In the genomic region with DNA sequence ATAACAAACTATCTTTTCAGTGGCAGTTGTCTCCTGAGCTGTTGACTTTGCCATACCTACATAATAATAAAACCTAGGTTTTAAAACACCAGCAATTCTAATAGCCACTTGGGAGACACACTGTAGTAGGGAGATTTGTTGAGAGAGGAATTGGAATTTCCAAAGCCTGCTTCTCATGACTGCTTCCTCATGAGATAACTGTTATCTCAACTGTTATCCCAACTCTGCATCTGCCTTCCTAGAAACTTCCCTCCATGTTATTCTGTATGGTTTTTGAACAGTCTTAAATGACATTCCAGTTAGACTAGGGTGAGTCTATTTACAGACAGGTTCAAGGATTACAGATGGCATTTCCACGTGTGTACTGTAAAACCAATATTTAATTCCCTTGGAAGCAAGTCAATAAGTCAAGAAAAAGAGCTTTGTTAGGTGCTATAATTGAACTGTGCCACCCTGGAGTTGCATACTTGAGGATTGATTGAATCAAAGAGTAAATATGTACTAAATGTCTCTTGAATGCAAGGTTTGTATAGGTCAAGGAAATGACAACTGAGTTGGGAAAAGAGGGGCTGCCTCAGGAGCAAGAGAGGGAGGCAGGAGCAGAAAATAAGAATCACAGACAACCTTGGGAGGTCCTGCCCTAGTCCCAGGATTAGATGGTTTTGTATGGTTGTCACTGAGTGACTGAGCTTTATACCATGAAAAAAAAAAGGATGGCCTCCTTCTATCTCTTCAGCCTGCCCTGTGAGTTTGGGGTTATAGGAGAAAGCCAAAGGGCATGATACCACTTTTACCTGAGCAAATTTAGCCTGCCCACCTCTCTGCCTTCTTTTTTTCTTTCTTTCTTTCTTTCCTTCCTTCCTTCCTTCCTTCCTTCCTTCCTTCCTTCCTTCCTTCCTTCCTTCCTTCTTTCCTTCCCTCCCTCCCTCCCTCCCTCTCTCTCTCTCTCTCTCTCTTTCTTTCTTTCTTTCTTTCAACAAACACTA, we compare ENCODE assay signal across 22 cellular contexts. TPM values are rescaled to one million over a fixed set of nuclear protein-coding genes. Genes with fewer than 3 reads are reported as not detected.
DNase-seq lines count a peak whose midpoint lies in the region; ATAC-seq, FAIRE-seq and TF ChIP-seq lines count a peak whose summit lies in the region.
"Had no signal": no experiment of that assay in that cellular context is flagged by ENCODE, and none has a peak within 500 bp of the region (broad histone marks: within the 10 kb centered on the region; RNA-seq: fewer than 3 reads in every experiment).

No MANE protein-coding gene starts in this region.

- peak overlapping the region; percentile 32 for H3K27ac ChIP-seq in HepG2 (ENCODE audit: extremely low read length, insufficient read depth, low read length)
- no peak overlapping the region for H3K27ac ChIP-seq in right lobe of liver
- H3K27ac ChIP-seq in spleen = no peak overlapping the region
- H3K27ac ChIP-seq: A549 had no signal

- no peaks in the 10 kb centered on the region for H3K27me3 Mint-ChIP-seq in activated B cell treated with CpG ODN at 0.5 μM for 24 hours

- H3K79me2 ChIP-seq in HepG2 (ENCODE audit: insufficient read depth, low read length) = no peaks in the 10 kb centered on the region

- H3K4me2 ChIP-seq in HepG2 (ENCODE audit: low read depth, low read length) = no peak overlapping the region
- H3K4me2 ChIP-seq: A549 had no signal

- H3K9me3 ChIP-seq in HepG2 (ENCODE audit: low read length) = no peaks in the 10 kb centered on the region
- H3K9me3 ChIP-seq in right lobe of liver = no peaks in the 10 kb centered on the region
- H3K9me3 ChIP-seq in spleen = no peaks in the 10 kb centered on the region
- H3K9me3 ChIP-seq: MG63 had no signal

- TF ChIP-seq EP300 in HepG2 (IDR thresholded peaks at IDR 0.05; ENCODE audit: low read depth in 2 of 2, low read length in 2 of 2) = peak in 1 of 2 experiments; percentile 89; a peak in 2 of 4 replicates
- peak; percentile 82 for TF ChIP-seq EP300 in HepG2 (CRISPR knock-in tag; IDR thresholded peaks at IDR 0.05; ENCODE audit: borderline replicate concordance)

- peaks cover 46% of the 10 kb centered on the region for H3K36me3 Mint-ChIP-seq in activated B cell treated with CpG ODN at 0.5 μM for 24 hours (ENCODE audit: low read depth)

- WGBS in HepG2 (ENCODE audit: low lambda C conversion rate) = 0% methylated on average over 1 of the region's 1 CpG
- WGBS in right lobe of liver (ENCODE audit: insufficient coverage, low coverage, low lambda C conversion rate, missing lambda C conversion rate) = 40% methylated on average over 1 of the region's 1 CpG
- 59 to 78% (median 75%) methylated on average over 1 of the region's 1 CpG for WGBS in spleen, 5 donors

- no TSS peak for BruUV-seq in HepG2 (replicated peaks; lab: Mats Ljungman, UMichigan)

- H3K9ac ChIP-seq in HepG2 (ENCODE audit: insufficient read depth, low read depth, low read length) = no peak overlapping the region

- CTCF ChIA-PET in HepG2 (lab: Yijun Ruan, JAX; ENCODE audit: low intra/inter-chr PET ratio, low total read pairs) (interaction anchor here (0.7 kb wide), 1 partner anchor 234 kb away, joined by 3 read pairs; no protein-coding TSS in a partner anchor), activated B cell treated with CpG ODN at 0.5 μM for 24 hours (lab: Charles Lee) (no interaction called here)

- H2AFZ ChIP-seq in HepG2 (ENCODE audit: low read length) = no peak overlapping the region

- H3K4me3 ChIP-seq in HepG2 (replicated peaks in 1 of 3; ENCODE audit: insufficient read depth in 1 of 3, low read depth in 2 of 3, low read length in 3 of 3) = no peak overlapping the region
- no peak overlapping the region for H3K4me3 ChIP-seq in right lobe of liver
- no peak overlapping the region for H3K4me3 ChIP-seq in spleen
- H3K4me3 ChIP-seq: A549, MG63 had no signal

- intact Hi-C loops in HepG2 (cut with micrococcal nuclease; ENCODE audit: unreplicated experiment) (no loop called here), right lobe of liver (cut with DNase I) (no loop called here), activated B cell treated with CpG ODN at 0.5 μM for 24 hours (cut with micrococcal nuclease) (no loop called here), spleen (cut with DNase I; ENCODE audit: low total_unique reads) (no loop called here)

- TF ChIP-seq POLR2A in HepG2 (IDR thresholded peaks at IDR 0.05; ENCODE audit: insufficient read depth in 1 of 2, low read depth in 2 of 2, low read length in 2 of 2) (no peak), right lobe of liver (IDR thresholded peaks at IDR 0.05) (no peak), spleen (IDR thresholded peaks at IDR 0.05) (no peak)

- POLR2A ChIA-PET in HepG2 (lab: Yijun Ruan, JAX) = interaction anchor here (1.3 to 2.0 kb wide), 2 partner anchors 9 to 236 kb away, joined by 3 to 12 read pairs; partner anchors contain the start of gene TM9SF3
- POLR2A ChIA-PET in activated B cell treated with CpG ODN at 0.5 μM for 24 hours (lab: Charles Lee) = no interaction called here

- H3K4me1 ChIP-seq in HepG2 (ENCODE audit: insufficient read depth, low read length) = peaks cover 29% of the 10 kb centered on the region
- H3K4me1 ChIP-seq in right lobe of liver = no peaks in the 10 kb centered on the region
- H3K4me1 ChIP-seq in spleen = peaks cover 0 to 1% (median 0%) of the 10 kb centered on the region in 6 donors
- H3K4me1 ChIP-seq: A549 had no signal

- peaks cover 0 to 1% of the 10 kb centered on the region in 2 experiments; a peak in 1 of 5 replicates for H3K27me3 ChIP-seq in HepG2 (ENCODE audit: control insufficient read depth in 1 of 2, insufficient read depth in 2 of 2, low read length in 2 of 2)
- no peaks in the 10 kb centered on the region for H3K27me3 ChIP-seq in right lobe of liver
- H3K27me3 ChIP-seq in spleen (replicated peaks in 1 of 7) = no peaks in the 10 kb centered on the region
- H3K27me3 ChIP-seq: MG63 had no signal

- no peak for FAIRE-seq in HepG2 (lab: Jason Lieb, UNC)
- FAIRE-seq: A549, GM12892, RCC 7860 had no signal

- H3K4me3 Mint-ChIP-seq in activated B cell treated with CpG ODN at 0.5 μM for 24 hours = no peak overlapping the region

- no peaks in the 10 kb centered on the region for H3K36me3 ChIP-seq in HepG2 (replicated peaks in 1 of 2; ENCODE audit: control insufficient read depth in 1 of 2, insufficient read depth in 2 of 2, low read length in 2 of 2)
- H3K36me3 ChIP-seq in right lobe of liver = peaks cover 0 to 69% (median 19%) of the 10 kb centered on the region in 4 donors
- H3K36me3 ChIP-seq in spleen = peaks cover 2 to 97% (median 70%) of the 10 kb centered on the region in 6 donors
- H3K36me3 ChIP-seq: MG63 had no signal

- H3K4me1 Mint-ChIP-seq in activated B cell treated with CpG ODN at 0.5 μM for 24 hours = peaks cover 1% of the 10 kb centered on the region
- H3K4me1 Mint-ChIP-seq: CD4-positive, CD25-positive, alpha-beta regulatory T cell had no signal

- peak overlapping the region; percentile 14 for H3K27ac Mint-ChIP-seq in activated B cell treated with CpG ODN at 0.5 μM for 24 hours
- H3K27ac Mint-ChIP-seq: CD4-positive, CD25-positive, alpha-beta regulatory T cell had no signal

- TF ChIP-seq RAD21 in HepG2 (CRISPR knock-in tag; IDR thresholded peaks at IDR 0.05) = no peak

- TF ChIP-seq CTCF in HepG2 (CRISPR knock-in tag; IDR thresholded peaks at IDR 0.05) (no peak), right lobe of liver (IDR thresholded peaks at IDR 0.05) (no peak), activated B cell treated with CpG ODN at 0.5 μM for 24 hours (IDR thresholded peaks at IDR 0.05) (no peak), spleen (IDR thresholded peaks at IDR 0.05 in 8 of 11, conservative IDR thresholded peaks at IDR 0.05 in 3 of 11) (no peak)

- no peaks in the 10 kb centered on the region for H4K20me1 ChIP-seq in HepG2 (ENCODE audit: insufficient read depth, low read length)

- peak; percentile 90 for ATAC-seq in HepG2
- ATAC-seq in right lobe of liver = no peak
- ATAC-seq in activated B cell treated with CpG ODN at 0.5 μM for 24 hours (ENCODE audit: low read depth) = no peak
- ATAC-seq: A549, HCT116 had no signal

- in situ Hi-C loops in HepG2 (cut with HindIII; ENCODE audit: extremely low pct_ligation_motif_present, low pct_unique_long_range_greater_than_20kb) = no loop called here

- DNase-seq in HepG2 (ENCODE audit: low spot score) (peak; percentile 84), right lobe of liver (no peak), activated B cell treated with CpG ODN at 0.5 μM for 24 hours (no peak), myocyte (ENCODE audit: low read depth) (peak; percentile 25), HCEC 1CT (no peak), spleen (no peak)
- no peak for DNase-seq in stimulated activated CD4-positive, alpha-beta T cell treated with anti-CD3 and anti-CD28 coated beads, Interleukin-4, amount 100 ng/mL, for 1 hour
- no peak for DNase-seq in NK-92 treated with Interleukin-12 subunit alpha and Interleukin-12 subunit beta, amount 100 ng/mL, for 24 hours (lab: John Stamatoyannopoulos, UW)
- DNase-seq: CD4-positive, CD25-positive, alpha-beta regulatory T cell; DND-41; GDM1; KG1; MG63; NCI-H1092 treated with DMSO at 0.1 percent for 48 hours; NCI-H187; NCI-H446; NCI-H748 treated with DMSO at 0.1 percent for 48 hours; SHP77 had no signal

- no peaks in the 10 kb centered on the region for H3K9me3 Mint-ChIP-seq in activated B cell treated with CpG ODN at 0.5 μM for 24 hours

RNA-seq across cellular contexts. Expression of gene TM9SF3, which starts 9.9 kb away (rescaled TPM):
- total RNA-seq in HepG2 (2016; rRNA removed; fragmentation: Illumina TruSeq; extraction: Trizol) (86.8 and 120 TPM in 2 replicates), right lobe of liver (10 to 100 TPM; 45.0 to 96.6 (median 71.8) TPM), activated B cell treated with CpG ODN at 0.5 μM for 24 hours (61.7 and 62.7 TPM in 2 replicates), myocyte (96.6 and 109 TPM in 2 replicates), spleen (100 to 1,000 TPM in 1 of 7 donors, 10 to 100 TPM in 6; 65.7 to 107 (median 81.8) TPM)
- 31.8 and 36.9 TPM in 2 replicates for total RNA-seq in HepG2 (2016; cell fraction: cytosol; rRNA removed; fragmentation: Illumina TruSeq; extraction: Trizol; ENCODE audit: low read depth)
- 86.8 and 122 TPM in 2 replicates for total RNA-seq in HepG2 (2016; cell fraction: insoluble cytoplasmic fraction; rRNA removed; fragmentation: Illumina TruSeq; extraction: Trizol)
- total RNA-seq in HepG2 (2016; cell fraction: membrane; rRNA removed; fragmentation: Illumina TruSeq; extraction: Trizol) = 49.6 and 60.6 TPM in 2 replicates
- 124 and 152 TPM in 2 replicates for total RNA-seq in HepG2 (2016; cell fraction: nucleus; rRNA removed; fragmentation: Illumina TruSeq; extraction: Trizol)
- polyA plus RNA-seq in HepG2 (2011; rRNA removed) (38.4 and 43.8 TPM in 2 replicates), spleen (10 to 100 TPM; 13.2 to 18.4 (median 18.3) TPM)
- 44.8 and 98.9 TPM in 2 replicates for polyA plus RNA-seq in HepG2 (2011; cell fraction: cytosol; rRNA removed)
- 34.3 and 45.7 TPM in 2 replicates for polyA plus RNA-seq in HepG2 (2011; cell fraction: nucleus; rRNA removed)
- 81.7 and 88.4 TPM in 2 replicates for polyA plus RNA-seq in HepG2 (2012)
- polyA plus RNA-seq in HepG2 (2016; cell fraction: cytosol; fragmentation: Illumina TruSeq; extraction: Trizol; ENCODE audit: low read depth) = 8.5 and 10.4 TPM in 2 replicates
- 64.6 and 77.0 TPM in 2 replicates for polyA plus RNA-seq in HepG2 (2016; cell fraction: insoluble cytoplasmic fraction; fragmentation: Illumina TruSeq; extraction: Trizol; ENCODE audit: low read depth)
- 21.8 and 23.0 TPM in 2 replicates for polyA plus RNA-seq in HepG2 (2016; cell fraction: membrane; fragmentation: Illumina TruSeq; extraction: Trizol; ENCODE audit: low read depth)
- 107 and 112 TPM in 2 replicates for polyA plus RNA-seq in HepG2 (2016; cell fraction: nucleus; fragmentation: Illumina TruSeq; extraction: Trizol; ENCODE audit: insufficient read depth, low read depth)
- polyA minus RNA-seq in HepG2 (2011; rRNA and poly(A)+ RNA removed; ENCODE audit: low replicate concordance) = 36.3 and 40.6 TPM in 2 replicates
- 55.8 and 62.3 TPM in 2 replicates for polyA minus RNA-seq in HepG2 (2011; cell fraction: cytosol; rRNA and poly(A)+ RNA removed)
- 121 and 136 TPM in 2 replicates for polyA minus RNA-seq in HepG2 (2011; cell fraction: nucleus; rRNA and poly(A)+ RNA removed)
- polyA plus RNA-seq in myocyte (2012) = 61.6 TPM

Comparison
In these comparisons a context has a peak if more than half of its experiments do, and no peak if none do; other contexts are left out.
1. DNase-seq: peak in HepG2 (single experiment) and myocyte (single experiment); none in right lobe of liver (0 of 3), activated B cell treated with CpG ODN at 0.5 μM for 24 hours (single experiment), HCEC 1CT (single experiment), spleen (single experiment), stimulated activated CD4-positive, alpha-beta T cell treated with anti-CD3 and anti-CD28 coated beads, Interleukin-4, amount 100 ng/mL, for 1 hour (single experiment) and NK-92 treated with Interleukin-12 subunit alpha and Interleukin-12 subunit beta, amount 100 ng/mL, for 24 hours (single experiment).